Comparison of ENCODE assay signal across 16 cellular contexts in the genomic region with DNA sequence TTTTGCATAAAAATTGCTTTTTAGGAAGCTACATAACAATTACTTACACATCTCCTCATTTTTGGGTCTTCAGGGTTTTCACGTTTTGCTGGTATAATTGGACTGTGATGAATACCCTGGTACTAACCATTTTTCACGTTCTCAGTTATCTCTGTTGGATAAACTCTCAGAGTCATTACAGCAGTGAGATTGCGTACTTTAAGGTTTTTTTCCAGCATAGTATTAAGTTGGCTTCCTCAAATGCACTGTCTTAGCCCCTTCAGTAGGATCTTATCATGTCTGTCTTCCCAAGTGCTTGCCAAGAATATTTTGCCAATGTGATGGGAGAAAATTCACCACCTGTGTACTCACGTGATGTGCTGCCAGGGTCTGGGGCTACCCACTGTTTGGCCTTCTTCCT.
A peak's percentile ranks its signal among the peaks of the same experiment; 100 is the strongest.
DNase-seq lines count a peak whose midpoint lies in the region; ATAC-seq and TF ChIP-seq lines count a peak whose summit lies in the region.
"Had no signal": no experiment of that assay in that cellular context is flagged by ENCODE, and none has a peak within 500 bp of the region (broad histone marks: within the 10 kb centered on the region; RNA-seq: fewer than 3 reads in every experiment).

No MANE protein-coding gene starts in this region.

- DNase-seq in Right ventricle myocardium superior (no peak), cardiac septum (ENCODE audit: low spot score) (no peak), left ventricle myocardium inferior (no peak), osteocyte (ENCODE audit: extremely low spot score, unreplicated experiment) (peak; percentile 34), GM19238 (ENCODE audit: insufficient read length, low spot score) (no peak), GM10266 (ENCODE audit: extremely low spot score) (no peak)
- DNase-seq: 8988T; Calu3; CD8-positive, alpha-beta T cell; DMS79 treated with DMSO at 0.1 percent for 48 hours; GF-D8; HCEC 1CT had no signal

- TF ChIP-seq CTCF in left ventricle myocardium inferior (IDR thresholded peaks at IDR 0.05; ENCODE audit: borderline replicate concordance): no peak
- TF ChIP-seq CTCF in osteocyte (IDR thresholded peaks at IDR 0.05): no peak
- no peak for TF ChIP-seq CTCF in GM10266 (IDR thresholded peaks at IDR 0.05; ENCODE audit: control insufficient read depth, insufficient read depth, low read depth, missing control alignments)

- H3K4me3 ChIP-seq in left ventricle myocardium inferior: no peak overlapping the region
- H3K4me3 ChIP-seq: BLaER1 treated with 17β-estradiol and CSF1 and Interleukin-3, amounts not matched to agents 10 nM and 100 nM; GM12878; GM23338 had no signal

- no peak overlapping the region for H3K27ac Mint-ChIP-seq in osteocyte (ENCODE audit: unreplicated experiment)
- H3K27ac Mint-ChIP-seq: CD8-positive, alpha-beta T cell; GM23338 had no signal

- peaks cover 6% of the 10 kb centered on the region for H3K4me1 ChIP-seq in left ventricle myocardium inferior

- H3K4me3 Mint-ChIP-seq in osteocyte (ENCODE audit: unreplicated experiment): no peak overlapping the region
- H3K4me3 Mint-ChIP-seq: CD8-positive, alpha-beta T cell; GM23338 had no signal

- H3K27ac ChIP-seq in left ventricle myocardium inferior (replicated peaks): peak overlapping the region; percentile 42
- H3K27ac ChIP-seq: BLaER1 treated with 17β-estradiol and CSF1 and Interleukin-3, amounts not matched to agents 10 nM and 100 nM had no signal

- H3K9me3 ChIP-seq in left ventricle myocardium inferior (replicated peaks): no peaks in the 10 kb centered on the region
- H3K9me3 ChIP-seq: BLaER1 treated with 17β-estradiol and CSF1 and Interleukin-3, amounts not matched to agents 10 nM and 100 nM had no signal

- H3K27me3 ChIP-seq in left ventricle myocardium inferior (ENCODE audit: low read depth): peaks cover 71% of the 10 kb centered on the region
- H3K27me3 ChIP-seq: BLaER1 treated with 17β-estradiol and CSF1 and Interleukin-3, amounts not matched to agents 10 nM and 100 nM had no signal

- no peaks in the 10 kb centered on the region for H3K36me3 ChIP-seq in left ventricle myocardium inferior
- H3K36me3 ChIP-seq: BLaER1 treated with 17β-estradiol and CSF1 and Interleukin-3, amounts not matched to agents 10 nM and 100 nM had no signal

- no peaks in the 10 kb centered on the region for H3K4me1 Mint-ChIP-seq in osteocyte (ENCODE audit: unreplicated experiment)

- ATAC-seq in Right ventricle myocardium superior (ENCODE audit: poor library complexity) (peak; percentile 16), GM19467 (IDR thresholded peaks at IDR 0.05; ENCODE audit: unreplicated experiment) (no peak)
- ATAC-seq: CD8-positive, alpha-beta T cell; GM12878 had no signal

- no peaks in the 10 kb centered on the region for H3K9me3 Mint-ChIP-seq in osteocyte (ENCODE audit: unreplicated experiment)
- H3K9me3 Mint-ChIP-seq: CD8-positive, alpha-beta T cell; GM23338 had no signal

- H3K36me3 Mint-ChIP-seq in osteocyte (ENCODE audit: unreplicated experiment): no peaks in the 10 kb centered on the region
- H3K36me3 Mint-ChIP-seq: CD8-positive, alpha-beta T cell had no signal

- no peaks in the 10 kb centered on the region for H3K27me3 Mint-ChIP-seq in osteocyte (ENCODE audit: unreplicated experiment)

- intact Hi-C loops in Right ventricle myocardium superior (cut with DNase I): no loop called here
- intact Hi-C loops in cardiac septum (cut with DNase I): no loop called here
- intact Hi-C loops in left ventricle myocardium inferior (cut with micrococcal nuclease): no loop called here
